18 cellular contexts compared by ENCODE assay signal in genomic region chr6:168181776-168182765, GRCh38.
A peak's percentile ranks its signal among the peaks of the same experiment; 100 is the strongest.
DNase-seq lines count a peak whose midpoint lies in the region; ATAC-seq, FAIRE-seq and TF ChIP-seq lines count a peak whose summit lies in the region.
"Had no signal": no experiment of that assay in that cellular context is flagged by ENCODE, and none has a peak within 500 bp of the region (broad histone marks: within the 10 kb centered on the region; RNA-seq: fewer than 3 reads in every experiment).

No MANE protein-coding gene starts in this region.

- peak overlapping the region; percentile 78 for H3K18ac ChIP-seq in H1 (ENCODE audit: extremely low read depth, low read length)

- no peak for FAIRE-seq in H1 (lab: Jason Lieb, UNC)
- FAIRE-seq: A549 had no signal

- H3K4me3 ChIP-seq in H1 (ENCODE audit: extremely low read depth in 1 of 4, insufficient read depth in 2 of 4, low read depth in 3 of 4, low read length in 4 of 4) (no peak overlapping the region), hepatocyte (no peak overlapping the region)
- H3K4me3 ChIP-seq: A549 had no signal

- POLR2A ChIA-PET in H1 (lab: Charles Lee; ENCODE audit: partially characterized antibody): no interaction called here

- TF ChIP-seq CTCF in H1 (IDR thresholded peaks at IDR 0.05; ENCODE audit: control extremely low read depth in 1 of 3, insufficient read depth in 1 of 3, low read depth in 1 of 3, low read length in 3 of 3): no peak
- TF ChIP-seq CTCF in nephron progenitor cell (IDR thresholded peaks at IDR 0.05): no peak
- no peak for TF ChIP-seq CTCF in hepatocyte (IDR thresholded peaks at IDR 0.05; ENCODE audit: poor library complexity)

- peaks cover 5 to 25% (median 13%) of the 10 kb centered on the region in 4 experiments for H3K4me1 ChIP-seq in H1 (replicated peaks in 1 of 4; ENCODE audit: control insufficient read depth in 3 of 4, insufficient read depth in 4 of 4, low read length in 3 of 4)
- no peaks in the 10 kb centered on the region for H3K4me1 ChIP-seq in hepatocyte (ENCODE audit: insufficient read depth)
- H3K4me1 ChIP-seq: A549 had no signal

- H2AFZ ChIP-seq in H1 (ENCODE audit: low read length) (no peak overlapping the region), hepatocyte (no peak overlapping the region)

- H3K4ac ChIP-seq in H1 (replicated peaks; ENCODE audit: insufficient read length, low read depth, low read length): no peak overlapping the region

- no peak overlapping the region for H2BK20ac ChIP-seq in H1 (ENCODE audit: low read length)

- H3K9me3 ChIP-seq in H1 (ENCODE audit: insufficient read depth in 2 of 2, low read depth in 1 of 2, low read length in 1 of 2) (peaks cover 9 to 10% of the 10 kb centered on the region in 2 experiments; a peak in 2 of 4 replicates), hepatocyte (ENCODE audit: low read depth) (no peaks in the 10 kb centered on the region)
- H3K9me3 ChIP-seq: A549 had no signal

- H3K27me3 Mint-ChIP-seq in stimulated activated naive CD8-positive, alpha-beta T cell treated with anti-CD3 and anti-CD28 coated beads, Interleukin-15, amount 100 ng/mL, for 72 hours: peaks cover 24% of the 10 kb centered on the region
- peaks cover 12% of the 10 kb centered on the region for H3K27me3 Mint-ChIP-seq in nephron progenitor cell (ENCODE audit: low read depth, poor library complexity)

- H2BK15ac ChIP-seq in H1 (ENCODE audit: low read length): no peak overlapping the region

- peak overlapping the region; percentile 45 for H4K91ac ChIP-seq in H1 (replicated peaks; ENCODE audit: insufficient read length, low read length)

- no peak overlapping the region for H3K23ac ChIP-seq in H1 (ENCODE audit: insufficient read length)

- TF ChIP-seq EP300 in H1 (IDR thresholded peaks at IDR 0.05; ENCODE audit: borderline replicate concordance in 1 of 2, low read depth in 2 of 2, low read length in 2 of 2): no peak

- no peak overlapping the region for H4K5ac ChIP-seq in H1 (ENCODE audit: insufficient read length, low read depth, low read length)

- H3K14ac ChIP-seq in H1 (ENCODE audit: insufficient read length): no peak overlapping the region

- 86% methylated on average over 24 of the region's 24 CpGs; no CpG with 5 or more reads in 1 of the 2 experiments for WGBS in H1 (ENCODE audit: extremely low coverage in 1 of 2, insufficient coverage in 1 of 2, insufficient read length in 1 of 2, insufficient replicate concordance in 2 of 2, low coverage in 1 of 2, low lambda C conversion rate in 2 of 2, missing lambda C conversion rate in 1 of 2), 2 experiments
- 81% methylated on average over 24 of the region's 24 CpGs for WGBS in hepatocyte (ENCODE audit: low lambda C conversion rate, missing lambda C conversion rate)

- H4K20me1 ChIP-seq in H1 (replicated peaks in 1 of 2; ENCODE audit: control insufficient read depth in 1 of 2, insufficient read depth in 2 of 2, low read length in 2 of 2) (no peaks in the 10 kb centered on the region), hepatocyte (ENCODE audit: insufficient read depth, poor library complexity, severe bottlenecking) (no peaks in the 10 kb centered on the region)

- H3K27ac ChIP-seq in H1 (ENCODE audit: low read depth, low read length) (no peak overlapping the region), hepatocyte (no peak overlapping the region)
- H3K27ac ChIP-seq: A549 had no signal

- no peak overlapping the region for H2BK120ac ChIP-seq in H1 (replicated peaks; ENCODE audit: low read depth, low read length)

- H3K9ac ChIP-seq in H1 (replicated peaks in 1 of 4; ENCODE audit: extremely low read depth in 1 of 4, low read depth in 3 of 4, low read length in 3 of 4): no peak overlapping the region

- no peak for DNase-seq in stimulated activated naive CD8-positive, alpha-beta T cell treated with anti-CD3 and anti-CD28 coated beads, Interleukin-15, amount 100 ng/mL, for 72 hours
- DNase-seq in stimulated activated naive CD8-positive, alpha-beta T cell treated with anti-CD3 and anti-CD28 coated beads, Interleukin-15, Interleukin-2, amounts not matched to agents 100 U/mL and 50 U/mL, for 24 hours: no peak
- DNase-seq in H1 (ENCODE audit: low read depth in 1 of 2, low spot score in 2 of 2): peak in 1 of 2 experiments; percentile 13
- no peak for DNase-seq in nephron progenitor cell
- DNase-seq in NCI-H2029 (lab: John Stamatoyannopoulos, UW): no peak
- no peak for DNase-seq in hepatocyte (ENCODE audit: low spot score)
- DNase-seq in NCI-H524 treated with DMSO at 0.1 percent for 48 hours (lab: John Stamatoyannopoulos, UW): no peak
- DNase-seq: COR-L47, IMR-90, Kasumi-1, MM.1S, NCI-H1105, NCI-H187, NCI-H345, OCI-M1, SIG-M5 had no signal

- H3K79me1 ChIP-seq in H1 (ENCODE audit: low read depth, low read length): no peaks in the 10 kb centered on the region

- H3K27ac Mint-ChIP-seq in stimulated activated naive CD8-positive, alpha-beta T cell treated with anti-CD3 and anti-CD28 coated beads, Interleukin-15, amount 100 ng/mL, for 72 hours: peak overlapping the region; percentile 29 to 53
- H3K27ac Mint-ChIP-seq in nephron progenitor cell: peak overlapping the region; percentile 77

- ATAC-seq in stimulated activated naive CD8-positive, alpha-beta T cell treated with anti-CD3 and anti-CD28 coated beads, Interleukin-15, amount 100 ng/mL, for 72 hours: no peak
- ATAC-seq in stimulated activated naive CD8-positive, alpha-beta T cell treated with anti-CD3 and anti-CD28 coated beads, Interleukin-15, Interleukin-2, amounts not matched to agents 100 U/mL and 50 U/mL, for 24 hours: no peak
- ATAC-seq in HG02678 (IDR thresholded peaks at IDR 0.05; ENCODE audit: unreplicated experiment): no peak
- ATAC-seq: A549 had no signal

- no peak overlapping the region for H4K8ac ChIP-seq in H1 (ENCODE audit: extremely low read depth, insufficient read depth, low read length)

- TF ChIP-seq POLR2A in H1 (IDR thresholded peaks at IDR 0.05; ENCODE audit: control extremely low read depth in 1 of 2, low read depth in 2 of 2, low read length in 2 of 2): no peak

- peaks cover 3% of the 10 kb centered on the region for H3K36me3 Mint-ChIP-seq in nephron progenitor cell (ENCODE audit: low read depth)

- no peaks in the 10 kb centered on the region for H3K9me2 ChIP-seq in hepatocyte (replicated peaks; ENCODE audit: insufficient read depth)

- H3K23me2 ChIP-seq in H1 (ENCODE audit: low read depth, low read length): no peaks in the 10 kb centered on the region

- H2AK5ac ChIP-seq in H1 (ENCODE audit: low read depth, low read length): no peak overlapping the region

- H3K4me2 ChIP-seq in H1 (ENCODE audit: insufficient read depth in 1 of 2, low read depth in 2 of 2, low read length in 2 of 2) (no peak overlapping the region), hepatocyte (no peak overlapping the region)
- H3K4me2 ChIP-seq: A549 had no signal

- H3K36me3 ChIP-seq in H1 (ENCODE audit: control insufficient read depth in 2 of 4, insufficient read depth in 4 of 4, low read length in 3 of 4): no peaks in the 10 kb centered on the region
- H3K36me3 ChIP-seq in hepatocyte (replicated peaks; ENCODE audit: insufficient read depth, low read depth): no peaks in the 10 kb centered on the region

- TF ChIP-seq RAD21 in H1 (IDR thresholded peaks at IDR 0.05 in 1 of 2, conservative IDR thresholded peaks at IDR 0.05 in 1 of 2; ENCODE audit: low read depth in 2 of 2, low read length in 2 of 2): no peak

- peak overlapping the region; percentile 69; the same call in 1 of the 2 replicates for H2BK12ac ChIP-seq in H1 (ENCODE audit: low read depth, low read length)

- H3K9me3 Mint-ChIP-seq in stimulated activated naive CD8-positive, alpha-beta T cell treated with anti-CD3 and anti-CD28 coated beads, Interleukin-15, amount 100 ng/mL, for 72 hours: no peaks in the 10 kb centered on the region
- peaks cover 6% of the 10 kb centered on the region for H3K9me3 Mint-ChIP-seq in nephron progenitor cell

- H3K79me2 ChIP-seq in H1 (ENCODE audit: control insufficient read depth in 1 of 2, insufficient read depth in 2 of 2, low read length in 2 of 2) (no peaks in the 10 kb centered on the region), hepatocyte (no peaks in the 10 kb centered on the region)

- no peak overlapping the region for H3K4me3 Mint-ChIP-seq in stimulated activated naive CD8-positive, alpha-beta T cell treated with anti-CD3 and anti-CD28 coated beads, Interleukin-15, amount 100 ng/mL, for 72 hours
- no peak overlapping the region for H3K4me3 Mint-ChIP-seq in nephron progenitor cell

- H2BK5ac ChIP-seq in H1 (ENCODE audit: low read depth, low read length): no peak overlapping the region

- H3K4me1 Mint-ChIP-seq in stimulated activated naive CD8-positive, alpha-beta T cell treated with anti-CD3 and anti-CD28 coated beads, Interleukin-15, amount 100 ng/mL, for 72 hours: no peaks in the 10 kb centered on the region
- H3K4me1 Mint-ChIP-seq in nephron progenitor cell: peaks cover 25% of the 10 kb centered on the region

- H3K27me3 ChIP-seq in H1 (replicated peaks in 1 of 4; ENCODE audit: control insufficient read depth in 3 of 4, extremely low read depth in 1 of 4, insufficient read depth in 3 of 4, low read length in 3 of 4) (peaks cover 0 to 2% (median 1%) of the 10 kb centered on the region in 4 experiments; a peak in 2 of 7 replicates), hepatocyte (no peaks in the 10 kb centered on the region)

- H3K56ac ChIP-seq in H1 (replicated peaks; ENCODE audit: insufficient read length, low read depth, low read length): no peak overlapping the region

- CTCF ChIA-PET in H1 (lab: Charles Lee; ENCODE audit: partially characterized antibody): interaction anchor here (1.3 kb wide), 1 partner anchor 13 kb away, joined by 3 read pairs; no protein-coding TSS in a partner anchor

TF ChIP-seq in H1, 55 proteins besides CTCF, POLR2A, EP300 and RAD21:
- TF ChIP-seq ATF2 (IDR thresholded peaks at IDR 0.05; ENCODE audit: low read length) (no peak), HDAC6 (IDR thresholded peaks at IDR 0.05; ENCODE audit: low read depth, low read length) (no peak), CBX5 (IDR thresholded peaks at IDR 0.05; ENCODE audit: low read depth, low read length) (no peak)
